ENCODE assay signal across 25 cellular contexts in genomic region chr5:31449175-31449574, GRCh38.
DNase-seq lines count a peak whose midpoint lies in the region; ATAC-seq and TF ChIP-seq lines count a peak whose summit lies in the region.
"Had no signal": no experiment of that assay in that cellular context is flagged by ENCODE, and none has a peak within 500 bp of the region (broad histone marks: within the 10 kb centered on the region; RNA-seq: fewer than 3 reads in every experiment).

No MANE protein-coding gene starts in this region.

- H3K27ac Mint-ChIP-seq in T-helper 17 cell, result peak overlapping the region; percentile 29
- H3K27ac Mint-ChIP-seq: activated CD4-positive, alpha-beta T cell treated with anti-CD3 and anti-CD28 coated beads, Interleukin-2, amount 10 ng/mL, durations not matched to agents 24 days and 14 days; activated T-cell treated with anti-CD3 and anti-CD28 coated beads, Interleukin-2, amount 50 U/mL, for 72 hours; GM23338; progenitor cell of endocrine pancreas; type B pancreatic cell had no signal

- TF ChIP-seq POLR2A in GM18505 (IDR thresholded peaks at IDR 0.05; ENCODE audit: borderline replicate concordance, extremely low read depth, insufficient read depth, insufficient read length), result no peak

- ATAC-seq in T-helper 17 cell, result no peak
- ATAC-seq in GM18505 (IDR thresholded peaks at IDR 0.05; ENCODE audit: unreplicated experiment), result no peak
- ATAC-seq: activated T-cell treated with anti-CD3 and anti-CD28 coated beads, Interleukin-2, amount 50 U/mL, for 72 hours; GM23338; left colon had no signal

- no peaks in the 10 kb centered on the region for H3K9me3 ChIP-seq in T-helper 17 cell (ENCODE audit: control insufficient read depth, low read length, poor library complexity, severe bottlenecking)
- H3K9me3 ChIP-seq: Peyer's patch, SJCRH30 had no signal

- H3K36me3 Mint-ChIP-seq in T-helper 17 cell (ENCODE audit: low read depth), result peaks cover 26% of the 10 kb centered on the region

- DNase-seq in A172 (ENCODE audit: low spot score) (peak; percentile 29), GM04504 (ENCODE audit: low read depth) (peak; percentile 19), T-helper 17 cell (no peak), fibroblast of peridontal ligament (ENCODE audit: extremely low read depth) (peak; percentile 60), glomerular visceral epithelial cell (ENCODE audit: extremely low spot score) (no peak), Ammon's horn (ENCODE audit: low spot score) (no peak)
- no peak for DNase-seq in stimulated activated CD8-positive, alpha-beta memory T cell treated with anti-CD3 and anti-CD28 coated beads, Interleukin-4, amount 100 ng/mL, for 48 hours
- DNase-seq: activated CD4-positive, alpha-beta T cell treated with anti-CD3 and anti-CD28 coated beads, Interleukin-2, amount 10 ng/mL, durations not matched to agents 24 days and 14 days; activated naive CD4-positive, alpha-beta T cell treated with Interleukin-2 at 50 U/mL for 16 hours; activated T-cell treated with anti-CD3 and anti-CD28 coated beads, Interleukin-2, amount 50 U/mL, for 72 hours; Calu3; central memory CD4-positive, alpha-beta T cell; dorsolateral prefrontal cortex; Kasumi-1; left colon; NCI-H1048; NCI-H187; NCI-H2171 treated with DMSO at 0.1 percent for 48 hours; NCI-H526 treated with DMSO at 0.1 percent for 48 hours; Peyer's patch; SJCRH30 had no signal

- H3K4me3 Mint-ChIP-seq in T-helper 17 cell, result no peak overlapping the region
- H3K4me3 Mint-ChIP-seq: activated CD4-positive, alpha-beta T cell treated with anti-CD3 and anti-CD28 coated beads, Interleukin-2, amount 10 ng/mL, durations not matched to agents 24 days and 14 days; activated T-cell treated with anti-CD3 and anti-CD28 coated beads, Interleukin-2, amount 50 U/mL, for 72 hours; GM23338; type B pancreatic cell had no signal

- no peaks in the 10 kb centered on the region for H3K27me3 Mint-ChIP-seq in T-helper 17 cell
- H3K27me3 Mint-ChIP-seq: activated CD4-positive, alpha-beta T cell treated with anti-CD3 and anti-CD28 coated beads, Interleukin-2, amount 10 ng/mL, durations not matched to agents 24 days and 14 days; progenitor cell of endocrine pancreas; type B pancreatic cell had no signal

- H3K4me1 Mint-ChIP-seq in T-helper 17 cell, result peaks cover 8% of the 10 kb centered on the region

Comparison
In these comparisons a context has a peak if more than half of its experiments do, and no peak if none do; other contexts are left out.
1. DNase-seq: peak in A172 (single experiment), GM04504 (single experiment) and fibroblast of peridontal ligament (single experiment); none in T-helper 17 cell (0 of 3), stimulated activated CD8-positive, alpha-beta memory T cell treated with anti-CD3 and anti-CD28 coated beads, Interleukin-4, amount 100 ng/mL, for 48 hours (single experiment), glomerular visceral epithelial cell (single experiment) and Ammon's horn (single experiment).